34 cellular contexts compared by ENCODE assay signal in genomic region chr3:165775824-165776223, GRCh38.
A peak's percentile ranks its signal among the peaks of the same experiment; 100 is the strongest.
DNase-seq lines count a peak whose midpoint lies in the region; ATAC-seq, FAIRE-seq and TF ChIP-seq lines count a peak whose summit lies in the region.
"Had no signal": no experiment of that assay in that cellular context is flagged by ENCODE, and none has a peak within 500 bp of the region (broad histone marks: within the 10 kb centered on the region; RNA-seq: fewer than 3 reads in every experiment).

No MANE protein-coding gene starts in this region.

- no peak overlapping the region for H3K9ac ChIP-seq in HepG2 (ENCODE audit: insufficient read depth, low read depth, low read length)
- no peak overlapping the region for H3K9ac ChIP-seq in IMR-90 (ENCODE audit: low read depth, low read length)
- no peak overlapping the region for H3K9ac ChIP-seq in K562 (ENCODE audit: insufficient read depth in 1 of 2, low read depth in 2 of 2, low read length in 2 of 2)
- H3K9ac ChIP-seq: BLaER1; BLaER1 treated with 17β-estradiol and CSF1 and Interleukin-3, amounts not matched to agents 10 nM and 100 nM had no signal

- intact Hi-C loops in HepG2 (cut with micrococcal nuclease; ENCODE audit: unreplicated experiment): no loop called here
- intact Hi-C loops in right lobe of liver (cut with DNase I): no loop called here
- intact Hi-C loops in IMR-90 (cut with micrococcal nuclease): no loop called here
- intact Hi-C loops in PC-9 (cut with micrococcal nuclease; ENCODE audit: unreplicated experiment): no loop called here
- intact Hi-C loops in K562 (cut with micrococcal nuclease): no loop called here

- no peak overlapping the region for H3K56ac ChIP-seq in IMR-90 (ENCODE audit: extremely low read depth, insufficient read depth, low read length)

- H3K23ac ChIP-seq in IMR-90 (ENCODE audit: low read depth, low read length): no peak overlapping the region

- H4K20me1 ChIP-seq in HepG2 (ENCODE audit: insufficient read depth, low read length) (no peaks in the 10 kb centered on the region), IMR-90 (ENCODE audit: insufficient read depth, low read length) (no peaks in the 10 kb centered on the region), PC-9 (ENCODE audit: insufficient read depth) (no peaks in the 10 kb centered on the region), K562 (replicated peaks; ENCODE audit: control insufficient read depth, insufficient read depth, low read length) (no peaks in the 10 kb centered on the region)
- H4K20me1 ChIP-seq: BLaER1; BLaER1 treated with 17β-estradiol and CSF1 and Interleukin-3, amounts not matched to agents 10 nM and 100 nM had no signal

- CTCF ChIA-PET in HepG2 (lab: Yijun Ruan, JAX; ENCODE audit: low intra/inter-chr PET ratio, low total read pairs): no interaction called here
- CTCF ChIA-PET in IMR-90 (lab: Yijun Ruan, JAX): no interaction called here
- CTCF ChIA-PET in PC-9 (lab: Charles Lee): no interaction called here
- CTCF ChIA-PET in K562 (lab: Yijun Ruan, JAX; ENCODE audit: low intra/inter-chr PET ratio): no interaction called here
- CTCF ChIA-PET in RWPE1 (lab: Yijun Ruan, JAX): no interaction called here

- H2AFZ ChIP-seq in HepG2 (ENCODE audit: low read length): no peak overlapping the region
- H2AFZ ChIP-seq in IMR-90 (replicated peaks; ENCODE audit: low read length, poor library complexity): no peak overlapping the region
- H2AFZ ChIP-seq in PC-9: 0 out of 2 replicates have a peak overlapping the region, but pooled peaks have one; percentile 40
- no peak overlapping the region for H2AFZ ChIP-seq in K562 (ENCODE audit: low read depth, low read length)

- no peaks in the 10 kb centered on the region for H3K79me1 ChIP-seq in IMR-90 (ENCODE audit: low read depth in 1 of 2, low read length in 2 of 2)

- H4K8ac ChIP-seq in IMR-90 (ENCODE audit: low read depth in 2 of 2, low read length in 2 of 2): no peak overlapping the region

- POLR2A ChIA-PET in HepG2 (lab: Yijun Ruan, JAX) (no interaction called here), IMR-90 (lab: Charles Lee; ENCODE audit: unreplicated experiment) (no interaction called here), PC-9 (lab: Charles Lee; ENCODE audit: unreplicated experiment) (no interaction called here), K562 (lab: Yijun Ruan, JAX) (no interaction called here), RWPE1 (lab: Yijun Ruan, JAX; ENCODE audit: low non-redundant PET) (no interaction called here)

- H3K27me3 ChIP-seq in HepG2 (ENCODE audit: control insufficient read depth in 1 of 2, insufficient read depth in 2 of 2, low read length in 2 of 2) (no peaks in the 10 kb centered on the region), right lobe of liver (no peaks in the 10 kb centered on the region), IMR-90 (ENCODE audit: control insufficient read depth, insufficient read depth, low read length) (no peaks in the 10 kb centered on the region), PC-9 (ENCODE audit: insufficient read depth, low read depth) (no peaks in the 10 kb centered on the region), K562 (ENCODE audit: control insufficient read depth in 2 of 2, insufficient read depth in 2 of 2, low read length in 2 of 2) (no peaks in the 10 kb centered on the region)
- H3K27me3 ChIP-seq: BE2C; BLaER1; BLaER1 treated with 17β-estradiol and CSF1 and Interleukin-3, amounts not matched to agents 10 nM and 100 nM had no signal

- TF ChIP-seq CTCF in HepG2 (CRISPR knock-in tag; IDR thresholded peaks at IDR 0.05): no peak
- no peak for TF ChIP-seq CTCF in right lobe of liver (IDR thresholded peaks at IDR 0.05)
- no peak for TF ChIP-seq CTCF in IMR-90 (conservative IDR thresholded peaks at IDR 0.05; ENCODE audit: low read depth, low read length)
- TF ChIP-seq CTCF in PC-9 (conservative IDR thresholded peaks at IDR 0.05): no peak
- no peak for TF ChIP-seq CTCF in K562 (IDR thresholded peaks at IDR 0.05 in 2 of 3, conservative IDR thresholded peaks at IDR 0.05 in 1 of 3; ENCODE audit: insufficient read depth in 2 of 3, low read depth in 1 of 3, low read length in 3 of 3)
- TF ChIP-seq CTCF in RWPE1 (conservative IDR thresholded peaks at IDR 0.05; ENCODE audit: low read depth): no peak

- H2BK20ac ChIP-seq in IMR-90 (ENCODE audit: low read depth, low read length): no peak overlapping the region

- no peak overlapping the region for H2AK5ac ChIP-seq in IMR-90 (ENCODE audit: low read depth, low read length)

- in situ Hi-C loops in HepG2 (cut with HindIII; ENCODE audit: extremely low pct_ligation_motif_present, low pct_unique_long_range_greater_than_20kb): no loop called here
- in situ Hi-C loops in IMR-90 (cut with MboI; ENCODE audit: low sequenced_read_pairs): no loop called here
- in situ Hi-C loops in K562 (cut with MboI): no loop called here

- H2BK15ac ChIP-seq in IMR-90 (ENCODE audit: low read depth, low read length): no peak overlapping the region

- H3F3A ChIP-seq in PC-9 (ENCODE audit: insufficient read depth, low read depth): no peaks in the 10 kb centered on the region

- no peak overlapping the region for H3K18ac ChIP-seq in IMR-90 (ENCODE audit: low read depth, low read length)

- TF ChIP-seq RAD21 in HepG2 (CRISPR knock-in tag; IDR thresholded peaks at IDR 0.05) (no peak), IMR-90 (IDR thresholded peaks at IDR 0.05; ENCODE audit: low read length) (no peak), K562 (CRISPR knock-in tag; conservative IDR thresholded peaks at IDR 0.05 in 1 of 2, IDR thresholded peaks at IDR 0.05 in 1 of 2) (no peak)

- DNase-seq in HepG2 (ENCODE audit: low spot score) (no peak), right lobe of liver (no peak), IMR-90 (no peak), PC-9 (no peak), K562 (ENCODE audit: extremely low read depth in 1 of 4, low spot score in 3 of 4) (no peak), RWPE1 (ENCODE audit: low spot score) (no peak), NCI-H128 (lab: John Stamatoyannopoulos, UW; ENCODE audit: unreplicated experiment) (no peak)
- DNase-seq: 8988T; ACHN; AML-193; BE2C; C1 segment of cervical spinal cord; Caco-2; Calu3; CD4-positive, alpha-beta memory T cell; CD4-positive, alpha-beta T cell; CD4-positive, CD25-positive, alpha-beta regulatory T cell; CD8-positive, alpha-beta memory T cell; CD8-positive, alpha-beta T cell; COR-L47; DMS 273 treated with DMSO at 0.1 percent for 48 hours; DMS153; DMS53; DMS79; DMS79 treated with DMSO at 0.1 percent for 48 hours; DND-41; EL had no signal

- no peaks in the 10 kb centered on the region for H3K9me3 ChIP-seq in HepG2 (ENCODE audit: low read length)
- H3K9me3 ChIP-seq in right lobe of liver: no peaks in the 10 kb centered on the region
- H3K9me3 ChIP-seq in IMR-90 (ENCODE audit: control insufficient read depth, insufficient read depth, low read length): no peaks in the 10 kb centered on the region; the same call in 1 of the 2 replicates
- H3K9me3 ChIP-seq in PC-9 (ENCODE audit: insufficient read depth, low read depth): no peaks in the 10 kb centered on the region
- no peaks in the 10 kb centered on the region; the same call in 1 of the 2 replicates for H3K9me3 ChIP-seq in K562 (replicated peaks; ENCODE audit: control insufficient read depth, insufficient read depth, low read depth, low read length)
- H3K9me3 ChIP-seq: A549; BE2C; BLaER1; BLaER1 treated with 17β-estradiol and CSF1 and Interleukin-3, amounts not matched to agents 10 nM and 100 nM; Caco-2 had no signal

- no peak overlapping the region for H2BK5ac ChIP-seq in IMR-90 (ENCODE audit: low read depth, low read length, poor library complexity, severe bottlenecking)

- no peak overlapping the region for H2BK120ac ChIP-seq in IMR-90 (ENCODE audit: low read depth, low read length)

- no peak for FAIRE-seq in HepG2 (lab: Jason Lieb, UNC)
- no peak for FAIRE-seq in K562 (lab: Jason Lieb, UNC)
- FAIRE-seq: A549, D721Med had no signal

- dilution Hi-C loops in IMR-90 (cut with HindIII; ENCODE audit: low sequenced_read_pairs, unreplicated experiment): no loop called here

- BruUV-seq in HepG2 (replicated peaks; lab: Mats Ljungman, UMichigan) (no TSS peak), IMR-90 (replicated peaks; lab: Mats Ljungman, UMichigan) (no TSS peak), PC-9 (replicated peaks; lab: Mats Ljungman, UMichigan) (no TSS peak), K562 (replicated peaks; lab: Mats Ljungman, UMichigan) (no TSS peak)

- no peaks in the 10 kb centered on the region for H3K79me2 ChIP-seq in HepG2 (ENCODE audit: insufficient read depth, low read length)
- H3K79me2 ChIP-seq in PC-9 (ENCODE audit: low read depth): no peaks in the 10 kb centered on the region
- H3K79me2 ChIP-seq in K562 (ENCODE audit: control insufficient read depth, insufficient read depth, low read length): no peaks in the 10 kb centered on the region

- H3K36me3 ChIP-seq in HepG2 (replicated peaks in 1 of 2; ENCODE audit: control insufficient read depth in 1 of 2, insufficient read depth in 2 of 2, low read length in 2 of 2) (no peaks in the 10 kb centered on the region), right lobe of liver (no peaks in the 10 kb centered on the region), IMR-90 (ENCODE audit: control insufficient read depth, insufficient read depth, low read length) (no peaks in the 10 kb centered on the region), PC-9 (ENCODE audit: low read depth) (no peaks in the 10 kb centered on the region), K562 (ENCODE audit: control insufficient read depth, insufficient read depth, low read length) (no peaks in the 10 kb centered on the region)
- H3K36me3 ChIP-seq: BLaER1; BLaER1 treated with 17β-estradiol and CSF1 and Interleukin-3, amounts not matched to agents 10 nM and 100 nM had no signal

- H3K4me2 ChIP-seq in HepG2 (ENCODE audit: low read depth, low read length) (no peak overlapping the region), IMR-90 (ENCODE audit: low read depth, low read length) (no peak overlapping the region), PC-9 (no peak overlapping the region), K562 (ENCODE audit: insufficient read depth, low read length) (no peak overlapping the region)
- H3K4me2 ChIP-seq: A549; BLaER1; BLaER1 treated with 17β-estradiol and CSF1 and Interleukin-3, amounts not matched to agents 10 nM and 100 nM had no signal

- H3K9me2 ChIP-seq in PC-9 (ENCODE audit: insufficient read depth): peaks cover 8% of the 10 kb centered on the region; the same call in 1 of the 2 replicates

- H3K4me3 ChIP-seq in HepG2 (replicated peaks in 1 of 3; ENCODE audit: insufficient read depth in 1 of 3, low read depth in 2 of 3, low read length in 3 of 3) (no peak overlapping the region), right lobe of liver (no peak overlapping the region), IMR-90 (ENCODE audit: insufficient read depth, low read depth, low read length) (no peak overlapping the region), PC-9 (no peak overlapping the region), K562 (no peak overlapping the region)
- H3K4me3 ChIP-seq: A549; BLaER1; BLaER1 treated with 17β-estradiol and CSF1 and Interleukin-3, amounts not matched to agents 10 nM and 100 nM had no signal

- 49% methylated on average over 3 of the region's 3 CpGs for WGBS in HepG2 (ENCODE audit: low lambda C conversion rate)
- 48% methylated on average over 3 of the region's 3 CpGs for WGBS in right lobe of liver (ENCODE audit: insufficient coverage, low coverage, low lambda C conversion rate, missing lambda C conversion rate)
- no CpG with 5 or more reads among the region's 3 CpGs for WGBS in IMR-90 (ENCODE audit: extremely low coverage in 2 of 2, insufficient read length in 1 of 2), 2 experiments
- WGBS in K562 (ENCODE audit: insufficient coverage, low coverage, missing lambda C conversion rate): 6% methylated on average over 3 of the region's 3 CpGs

- TF ChIP-seq POLR2A in HepG2 (IDR thresholded peaks at IDR 0.05; ENCODE audit: insufficient read depth in 1 of 2, low read depth in 2 of 2, low read length in 2 of 2): no peak
- no peak for TF ChIP-seq POLR2A in right lobe of liver (IDR thresholded peaks at IDR 0.05)
- TF ChIP-seq POLR2A in IMR-90 (IDR thresholded peaks at IDR 0.05; ENCODE audit: low read depth, low read length): no peak
- no peak for TF ChIP-seq POLR2A in K562 (conservative IDR thresholded peaks at IDR 0.05)

- H3K4ac ChIP-seq in IMR-90 (ENCODE audit: low read depth, low read length): no peak overlapping the region

- no peaks in the 10 kb centered on the region for H3K4me1 ChIP-seq in HepG2 (ENCODE audit: insufficient read depth, low read length)
- no peaks in the 10 kb centered on the region for H3K4me1 ChIP-seq in right lobe of liver
- H3K4me1 ChIP-seq in IMR-90 (ENCODE audit: control insufficient read depth, insufficient read depth, low read length): no peaks in the 10 kb centered on the region
- H3K4me1 ChIP-seq in PC-9 (replicated peaks; ENCODE audit: insufficient read depth): no peaks in the 10 kb centered on the region
- H3K4me1 ChIP-seq in K562 (replicated peaks in 1 of 2; ENCODE audit: control insufficient read depth in 2 of 2, insufficient read depth in 2 of 2, low read length in 2 of 2): no peaks in the 10 kb centered on the region
- H3K4me1 ChIP-seq: A549; BE2C; BLaER1; BLaER1 treated with 17β-estradiol and CSF1 and Interleukin-3, amounts not matched to agents 10 nM and 100 nM; Caco-2 had no signal

- no peak overlapping the region for H4K5ac ChIP-seq in IMR-90 (ENCODE audit: low read depth, low read length)

- H3K14ac ChIP-seq in IMR-90 (replicated peaks; ENCODE audit: low read depth, low read length): no peak overlapping the region

- H3K9me1 ChIP-seq in IMR-90 (ENCODE audit: insufficient read depth, low read length) (no peaks in the 10 kb centered on the region), K562 (ENCODE audit: control insufficient read depth, insufficient read depth, low read length) (no peaks in the 10 kb centered on the region)

- H3K27ac ChIP-seq in HepG2 (ENCODE audit: extremely low read length, insufficient read depth, low read length): no peak overlapping the region
- H3K27ac ChIP-seq in right lobe of liver: no peak overlapping the region
- no peak overlapping the region for H3K27ac ChIP-seq in IMR-90 (ENCODE audit: insufficient read depth, low read length)
- no peak overlapping the region for H3K27ac ChIP-seq in PC-9
- H3K27ac ChIP-seq in K562 (ENCODE audit: extremely low read depth, low read depth, low read length): no peak overlapping the region
- H3K27ac ChIP-seq in RWPE1: no peak overlapping the region
- H3K27ac ChIP-seq: 22Rv1; A549; BLaER1; BLaER1 treated with 17β-estradiol and CSF1 and Interleukin-3, amounts not matched to agents 10 nM and 100 nM; C4-2B had no signal

- no peak for ATAC-seq in HepG2
- no peak for ATAC-seq in right lobe of liver
- no peak for ATAC-seq in IMR-90 (ENCODE audit: low read depth)
- no peak for ATAC-seq in K562
- ATAC-seq in GM18868 (IDR thresholded peaks at IDR 0.05; ENCODE audit: unreplicated experiment): no peak
- ATAC-seq: A549; CD8-positive, alpha-beta T cell had no signal

- TF ChIP-seq EP300 in HepG2 (IDR thresholded peaks at IDR 0.05; ENCODE audit: low read depth in 2 of 2, low read length in 2 of 2): no peak
- TF ChIP-seq EP300 in HepG2 (CRISPR knock-in tag; IDR thresholded peaks at IDR 0.05; ENCODE audit: borderline replicate concordance): no peak
- no peak for TF ChIP-seq EP300 in K562 (IDR thresholded peaks at IDR 0.05; ENCODE audit: low read length)

- no peak overlapping the region for H2AK9ac ChIP-seq in IMR-90 (replicated peaks; ENCODE audit: low read depth, low read length, poor library complexity)

- no peak overlapping the region for H4K91ac ChIP-seq in IMR-90 (ENCODE audit: insufficient read depth, low read depth, low read length)

Comparison
In these comparisons a context has a peak if more than half of its experiments do, and no peak if none do; other contexts are left out.
1. Of the 241 proteins assayed by ChIP-seq in both HepG2 and K562: peak only in HepG2: MAFF and MAFK; only in K562: none; in both: none; in neither: 239.